1 cellular context compared by ENCODE assay signal in genomic region chr17:80204626-80205468, GRCh38.
TF ChIP-seq lines count a peak whose summit lies in the region.

No MANE protein-coding gene starts in this region.

TF ChIP-seq in HEK293, 187 proteins besides CTCF, POLR2A, EP300 and RAD21 (continued from another document):
- TF ChIP-seq TRIM28 (IDR thresholded peaks at IDR 0.05; ENCODE audit: borderline replicate concordance, low read length) (no peak), HOXA7 (CRISPR knock-in tag; IDR thresholded peaks at IDR 0.05; ENCODE audit: borderline replicate concordance) (no peak), KLF9 (tag by site-specific recombination; IDR thresholded peaks at IDR 0.05; ENCODE audit: low read depth) (no peak)
